Comparison of ENCODE assay signal across 8 cellular contexts in genomic region chr3:56923546-56924224, GRCh38.
DNase-seq lines count a peak whose midpoint lies in the region; ATAC-seq and TF ChIP-seq lines count a peak whose summit lies in the region.

No MANE protein-coding gene starts in this region.

- DNase-seq in NOMO-1 treated with DMSO at 0.1 percent for 48 hours (lab: John Stamatoyannopoulos, UW; ENCODE audit: unreplicated experiment) (peak; percentile 44), NOMO-1 treated with dmso at 0.1 percent for 144 hours (lab: John Stamatoyannopoulos, UW; ENCODE audit: unreplicated experiment) (no peak), WTC11 (ENCODE audit: low spot score) (no peak), fibroblast of the aortic adventitia (ENCODE audit: low read depth) (peak; percentile 52), sigmoid colon (no peak), NCI-H2196 (lab: John Stamatoyannopoulos, UW; ENCODE audit: unreplicated experiment) (no peak), middle frontal gyrus (ENCODE audit: extremely low spot score, low spot score) (no peak)

- no peak overlapping the region; the same call in 1 of the 2 replicates for H3K27ac Mint-ChIP-seq in WTC11

- CTCF ChIA-PET in WTC11 (lab: Charles Lee), result no interaction called here

- H3K27ac ChIP-seq in sigmoid colon, result peak overlapping the region; percentile 18 to 72 (median 66)

- no peaks in the 10 kb centered on the region for H3K9me3 Mint-ChIP-seq in WTC11

- no peaks in the 10 kb centered on the region for H3K9me3 ChIP-seq in sigmoid colon

- POLR2A ChIA-PET in WTC11 (lab: Charles Lee), result no interaction called here

- H3K4me3 ChIP-seq in fibroblast of the aortic adventitia (ENCODE audit: low read depth, low read length) (no peak overlapping the region), sigmoid colon (no peak overlapping the region)

- no peak overlapping the region for H3K4me3 Mint-ChIP-seq in WTC11

- no peak for TF ChIP-seq EP300 in sigmoid colon (IDR thresholded peaks at IDR 0.05)

- no peaks in the 10 kb centered on the region for H3K27me3 ChIP-seq in sigmoid colon

- H3K27me3 Mint-ChIP-seq in WTC11 (ENCODE audit: low read depth), result no peaks in the 10 kb centered on the region

- 2 to 3% methylated on average over 3 of the region's 3 CpGs for WGBS in sigmoid colon, 2 donors

- H3K36me3 Mint-ChIP-seq in WTC11, result no peaks in the 10 kb centered on the region

- H3K4me1 Mint-ChIP-seq in WTC11, result peaks cover 25% of the 10 kb centered on the region

- TF ChIP-seq CTCF in WTC11 (IDR thresholded peaks at IDR 0.05) (no peak), fibroblast of the aortic adventitia (IDR thresholded peaks at IDR 0.05; ENCODE audit: insufficient read depth, low read length) (no peak), sigmoid colon (IDR thresholded peaks at IDR 0.05) (no peak)

- H3K4me1 ChIP-seq in sigmoid colon, result peaks cover 0 to 77% (median 74%) of the 10 kb centered on the region in 4 donors

- TF ChIP-seq POLR2A in sigmoid colon (IDR thresholded peaks at IDR 0.05), result no peak

- peak; percentile 63 for ATAC-seq in WTC11
- no peak for ATAC-seq in HG03045 (IDR thresholded peaks at IDR 0.05; ENCODE audit: unreplicated experiment)

- intact Hi-C loops in sigmoid colon (cut with DNase I), result no loop called here

- no peaks in the 10 kb centered on the region for H3K36me3 ChIP-seq in sigmoid colon

TF ChIP-seq in WTC11, 78 proteins besides CTCF, POLR2A, EP300 and RAD21:
- TF ChIP-seq USF1 (CRISPR knock-in tag; IDR thresholded peaks at IDR 0.05) (no peak), ZNF423 (CRISPR knock-in tag; IDR thresholded peaks at IDR 0.05) (no peak), NR3C1 (CRISPR knock-in tag; conservative IDR thresholded peaks at IDR 0.05; ENCODE audit: low read depth) (no peak), CREM (CRISPR knock-in tag; IDR thresholded peaks at IDR 0.05) (no peak), ZNF121 (CRISPR knock-in tag; IDR thresholded peaks at IDR 0.05) (no peak), ZNF219 (CRISPR knock-in tag; IDR thresholded peaks at IDR 0.05; ENCODE audit: borderline replicate concordance) (no peak), ZNF232 (CRISPR knock-in tag; IDR thresholded peaks at IDR 0.05) (no peak)
TF ChIP-seq in WTC11: peak in this region for 0.

Comparison
In these comparisons a context has a peak if more than half of its experiments do, and no peak if none do; other contexts are left out.
1. DNase-seq: peak in NOMO-1 treated with DMSO at 0.1 percent for 48 hours (single experiment) and fibroblast of the aortic adventitia (single experiment); none in NOMO-1 treated with dmso at 0.1 percent for 144 hours (single experiment), WTC11 (single experiment), sigmoid colon (single experiment), NCI-H2196 (single experiment) and middle frontal gyrus (single experiment).